Comparison of ENCODE assay signal across 8 cellular contexts in the genomic region with DNA sequence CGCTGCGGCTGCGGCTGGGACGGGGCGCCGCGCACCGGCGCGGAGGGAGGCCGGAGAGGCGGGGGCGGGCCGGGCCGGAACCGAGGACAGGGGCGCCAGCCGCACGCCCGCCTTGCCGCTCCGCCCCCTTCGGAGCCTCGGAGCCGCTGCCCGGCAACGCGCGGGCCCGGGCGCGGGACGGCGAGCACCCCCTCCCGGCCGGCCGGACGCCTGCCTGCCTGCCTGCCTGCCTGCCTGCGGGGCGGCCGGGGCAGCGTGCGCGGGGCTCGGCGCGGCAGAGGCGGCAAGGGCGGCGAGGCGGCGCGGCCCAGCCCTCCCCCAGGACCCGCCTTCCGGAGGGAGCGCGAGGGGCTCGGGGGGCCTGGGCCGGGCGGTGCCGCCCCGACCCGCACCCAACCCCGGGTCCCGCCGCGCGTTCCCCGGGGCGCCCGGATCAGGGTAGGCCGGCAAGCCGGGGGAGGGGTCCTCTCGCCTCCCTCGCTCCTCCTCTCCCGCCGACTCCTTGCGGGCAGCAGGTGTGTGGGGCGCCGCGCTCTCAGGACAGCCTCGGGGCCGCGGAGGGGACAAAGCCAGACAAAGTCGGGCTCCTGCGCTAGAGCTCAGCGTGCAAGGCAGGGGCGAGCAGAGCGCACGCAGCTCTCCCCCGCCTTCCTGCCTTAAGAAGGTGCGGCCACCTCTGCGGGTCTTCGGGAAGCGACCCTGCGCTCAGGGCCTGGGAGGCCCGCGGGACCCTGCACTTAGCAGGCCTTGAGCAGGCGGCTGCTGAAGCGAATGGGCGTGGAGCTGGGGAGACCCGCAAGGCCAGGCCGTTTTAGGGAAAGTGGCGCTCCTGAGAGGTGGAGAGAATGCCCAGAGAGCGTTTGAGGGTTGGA. TPM values are rescaled to one million over a fixed set of nuclear protein-coding genes. Genes with fewer than 3 reads are reported as not detected.
DNase-seq lines count a peak whose midpoint lies in the region; ATAC-seq, FAIRE-seq and TF ChIP-seq lines count a peak whose summit lies in the region.

A gene (minus strand): TSS at position 58 of the 872 bp plus-strand sequence. CDS start 120 bp downstream, outside the sequence.

- no peaks in the 10 kb centered on the region for H3K9me3 ChIP-seq in upper lobe of left lung

- DNase-seq in COLO829 (ENCODE audit: low spot score) (peak; percentile 80), frontal cortex (ENCODE audit: low spot score in 2 of 2) (peak; percentile 81 to 82), occipital lobe (lab: John Stamatoyannopoulos, UW) (peak; percentile 24), upper lobe of left lung (peak; percentile 72 to 95)
- DNase-seq in activated gamma-delta T cell treated with anti-CD3 and anti-CD28 coated beads, Interleukin-2, amount 50 U/mL, for 16 hours (ENCODE audit: low read depth), result peak; percentile 17

- no peak for FAIRE-seq in frontal cortex (lab: Jason Lieb, UNC)

- peak within 1 kb of the TSS in 3 of 4 donors; percentile 23 to 63 (median 34) for H3K27ac ChIP-seq in upper lobe of left lung

- TF ChIP-seq EP300 in upper lobe of left lung (IDR thresholded peaks at IDR 0.05), result no peak

- peak; percentile 50 to 87 (median 80) for TF ChIP-seq CTCF in upper lobe of left lung (IDR thresholded peaks at IDR 0.05)

- peak within 1 kb of the TSS; percentile 51 to 74 (median 62) for H3K4me3 ChIP-seq in upper lobe of left lung

- peaks cover 0 to 5% (median 0%) of the 10 kb centered on the region in 4 donors for H3K27me3 ChIP-seq in upper lobe of left lung

- H3K4me1 ChIP-seq in upper lobe of left lung, result peaks cover 6 to 25% (median 11%) of the 10 kb centered on the region in 4 donors

- no peaks in the 10 kb centered on the region for H3K36me3 ChIP-seq in upper lobe of left lung

- ATAC-seq in GM19438 (IDR thresholded peaks at IDR 0.05; ENCODE audit: low read depth, unreplicated experiment), result peak; percentile 83
- peak; percentile 85 for ATAC-seq in HG03521 (IDR thresholded peaks at IDR 0.05; ENCODE audit: unreplicated experiment)
- peak; percentile 70 to 95 for ATAC-seq in upper lobe of left lung (ENCODE audit: low FRiP score in 2 of 2)

- no peak for TF ChIP-seq POLR2A in upper lobe of left lung (IDR thresholded peaks at IDR 0.05)

- 4 to 9% methylated on average over 10 to 50 of the region's 105 CpGs for WGBS in upper lobe of left lung, 2 donors

TF ChIP-seq in PFSK-1, 5 proteins besides CTCF, POLR2A, EP300 and RAD21:
- peak; percentile 13 for TF ChIP-seq FOXP2 (optimal IDR thresholded peaks at IDR 0.05; ENCODE audit: borderline replicate concordance, extremely low read depth, extremely low read length, insufficient read depth)
- TF ChIP-seq, protein P1, sequence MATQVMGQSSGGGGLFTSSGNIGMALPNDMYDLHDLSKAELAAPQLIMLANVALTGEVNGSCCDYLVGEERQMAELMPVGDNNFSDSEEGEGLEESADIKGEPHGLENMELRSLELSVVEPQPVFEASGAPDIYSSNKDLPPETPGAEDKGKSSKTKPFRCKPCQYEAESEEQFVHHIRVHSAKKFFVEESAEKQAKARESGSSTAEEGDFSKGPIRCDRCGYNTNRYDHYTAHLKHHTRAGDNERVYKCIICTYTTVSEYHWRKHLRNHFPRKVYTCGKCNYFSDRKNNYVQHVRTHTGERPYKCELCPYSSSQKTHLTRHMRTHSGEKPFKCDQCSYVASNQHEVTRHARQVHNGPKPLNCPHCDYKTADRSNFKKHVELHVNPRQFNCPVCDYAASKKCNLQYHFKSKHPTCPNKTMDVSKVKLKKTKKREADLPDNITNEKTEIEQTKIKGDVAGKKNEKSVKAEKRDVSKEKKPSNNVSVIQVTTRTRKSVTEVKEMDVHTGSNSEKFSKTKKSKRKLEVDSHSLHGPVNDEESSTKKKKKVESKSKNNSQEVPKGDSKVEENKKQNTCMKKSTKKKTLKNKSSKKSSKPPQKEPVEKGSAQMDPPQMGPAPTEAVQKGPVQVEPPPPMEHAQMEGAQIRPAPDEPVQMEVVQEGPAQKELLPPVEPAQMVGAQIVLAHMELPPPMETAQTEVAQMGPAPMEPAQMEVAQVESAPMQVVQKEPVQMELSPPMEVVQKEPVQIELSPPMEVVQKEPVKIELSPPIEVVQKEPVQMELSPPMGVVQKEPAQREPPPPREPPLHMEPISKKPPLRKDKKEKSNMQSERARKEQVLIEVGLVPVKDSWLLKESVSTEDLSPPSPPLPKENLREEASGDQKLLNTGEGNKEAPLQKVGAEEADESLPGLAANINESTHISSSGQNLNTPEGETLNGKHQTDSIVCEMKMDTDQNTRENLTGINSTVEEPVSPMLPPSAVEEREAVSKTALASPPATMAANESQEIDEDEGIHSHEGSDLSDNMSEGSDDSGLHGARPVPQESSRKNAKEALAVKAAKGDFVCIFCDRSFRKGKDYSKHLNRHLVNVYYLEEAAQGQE (IDR thresholded peaks at IDR 0.05; ENCODE audit: insufficient read depth in 1 of 2, low read depth in 2 of 2, low read length in 2 of 2), result no peak
TF ChIP-seq in PFSK-1: peak in this region for 1.

RNA-seq across cellular contexts. Expression of the gene that starts here (rescaled TPM):
- polyA plus RNA-seq in PFSK-1 (2012; ENCODE audit: insufficient read length, low read depth), result 16.7 TPM
- 21.6 TPM for total RNA-seq in frontal cortex
- total RNA-seq in occipital lobe, result 28.4 TPM
- 10 to 100 TPM in 1 of 6 donors, 1 to 10 TPM in 5; 4.1 to 10.2 (median 5.3) TPM for total RNA-seq in upper lobe of left lung

Comparison
In these comparisons a context has a peak if more than half of its experiments do, and no peak if none do; other contexts are left out.
1. Peak in every context shown above with its lines: DNase-seq, ATAC-seq, H3K4me3 ChIP-seq and H3K27ac ChIP-seq.
2. DNase-seq: peak in every context shown above with its lines; median percentile 84 in upper lobe of left lung; 82 in frontal cortex; 80 in COLO829; 24 in occipital lobe; 17 in activated gamma-delta T cell treated with anti-CD3 and anti-CD28 coated beads, Interleukin-2, amount 50 U/mL, for 16 hours.